Comparison of ENCODE assay signal across 23 cellular contexts in the genomic region with DNA sequence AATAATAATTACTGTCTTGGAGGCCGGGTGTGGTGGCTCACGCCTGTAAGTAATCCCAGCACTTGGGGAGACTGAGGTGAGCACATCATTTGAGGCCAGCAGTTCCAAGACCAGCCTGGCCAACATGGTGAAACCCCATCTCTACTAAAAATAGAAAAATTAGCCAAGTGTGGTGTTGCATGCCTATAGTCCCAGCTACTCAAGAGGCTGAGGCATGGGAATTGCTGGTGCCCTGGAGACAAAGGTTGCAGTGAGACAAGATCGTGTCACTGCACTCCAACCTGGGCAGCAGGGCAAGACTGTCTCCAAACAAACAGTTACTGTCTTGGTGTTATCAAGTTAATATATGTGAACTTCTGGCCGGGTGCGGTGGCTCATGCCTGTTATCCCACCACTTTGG.
"Had no signal": no experiment of that assay in that cellular context is flagged by ENCODE, and none has a peak within 500 bp of the region (broad histone marks: within the 10 kb centered on the region; RNA-seq: fewer than 3 reads in every experiment).

No MANE protein-coding gene starts in this region.

- H3K36me3 ChIP-seq: uterus had no signal

- H3K9me3 Mint-ChIP-seq: effector memory CD8-positive, alpha-beta T cell; memory B cell; naive B cell; natural killer cell treated with Interleukin-12 subunit alpha and Interleukin-12 subunit beta and Interleukin-15 and Interleukin-18, amount 100 ng/mL, for 72 hours; neural progenitor cell; stimulated activated naive CD8-positive, alpha-beta T cell treated with anti-CD3 and anti-CD28 coated beads, Interleukin-15, amount 100 ng/mL, for 72 hours had no signal

- H3K4me1 ChIP-seq: neural progenitor cell had no signal

- H3K27ac Mint-ChIP-seq: memory B cell; natural killer cell treated with Interleukin-12 subunit alpha and Interleukin-12 subunit beta and Interleukin-15 and Interleukin-18, amount 100 ng/mL, for 72 hours; neural progenitor cell; progenitor cell of endocrine pancreas had no signal

- H3K79me2 ChIP-seq: parathyroid adenoma had no signal

- H2AFZ ChIP-seq: neural progenitor cell, parathyroid adenoma had no signal

- DNase-seq: dermis blood vessel endothelial cell; effector memory CD8-positive, alpha-beta T cell; head of caudate nucleus; naive B cell; sigmoid colon; small intestine; stimulated activated CD4-positive, alpha-beta T cell treated with anti-CD3 and anti-CD28 coated beads, Interleukin-15, amount 100 ng/mL, for 24 hours; stimulated activated CD4-positive, alpha-beta T cell treated with anti-CD3 and anti-CD28 coated beads, Interleukin-4, amount 100 ng/mL, for 1 hour; stimulated activated CD8-positive, alpha-beta memory T cell treated with anti-CD3 and anti-CD28 coated beads, Interleukin-4, amount 100 ng/mL, for 48 hours; stimulated activated naive CD4-positive, alpha-beta T cell; stimulated activated naive CD8-positive, alpha-beta T cell treated with anti-CD3 and anti-CD28 coated beads, Interleukin-15, amount 100 ng/mL, for 72 hours; transverse colon; upper lobe of right lung; uterus had no signal

- H3K27me3 Mint-ChIP-seq: effector memory CD8-positive, alpha-beta T cell; memory B cell; naive B cell; natural killer cell treated with Interleukin-12 subunit alpha and Interleukin-12 subunit beta and Interleukin-15 and Interleukin-18, amount 100 ng/mL, for 72 hours; progenitor cell of endocrine pancreas; stimulated activated naive CD8-positive, alpha-beta T cell treated with anti-CD3 and anti-CD28 coated beads, Interleukin-15, amount 100 ng/mL, for 72 hours had no signal

- ATAC-seq: effector memory CD8-positive, alpha-beta T cell; natural killer cell treated with Interleukin-12 subunit alpha and Interleukin-12 subunit beta and Interleukin-15 and Interleukin-18, amount 100 ng/mL, for 72 hours; stimulated activated naive CD8-positive, alpha-beta T cell treated with anti-CD3 and anti-CD28 coated beads, Interleukin-15, amount 100 ng/mL, for 72 hours; upper lobe of right lung had no signal

- H3K27ac ChIP-seq: coronary artery, neural progenitor cell, parathyroid adenoma, right atrium auricular region, sigmoid colon, suprapubic skin, transverse colon, upper lobe of right lung, uterus had no signal

- H3K4me3 ChIP-seq: coronary artery, lung, neural progenitor cell, right atrium auricular region, sigmoid colon, suprapubic skin, transverse colon, upper lobe of right lung, uterus had no signal

- H3K9me3 ChIP-seq: right atrium auricular region, sigmoid colon, suprapubic skin, transverse colon, upper lobe of right lung, uterus had no signal

- H3K4me2 ChIP-seq: neural progenitor cell had no signal

- H3K27me3 ChIP-seq: neural progenitor cell, right atrium auricular region, sigmoid colon, suprapubic skin, transverse colon, upper lobe of right lung, uterus had no signal

- H3K4me3 Mint-ChIP-seq: effector memory CD8-positive, alpha-beta T cell; memory B cell; natural killer cell treated with Interleukin-12 subunit alpha and Interleukin-12 subunit beta and Interleukin-15 and Interleukin-18, amount 100 ng/mL, for 72 hours; neural progenitor cell; stimulated activated naive CD8-positive, alpha-beta T cell treated with anti-CD3 and anti-CD28 coated beads, Interleukin-15, amount 100 ng/mL, for 72 hours had no signal
